2 cellular contexts compared by ENCODE assay signal in the genomic region with DNA sequence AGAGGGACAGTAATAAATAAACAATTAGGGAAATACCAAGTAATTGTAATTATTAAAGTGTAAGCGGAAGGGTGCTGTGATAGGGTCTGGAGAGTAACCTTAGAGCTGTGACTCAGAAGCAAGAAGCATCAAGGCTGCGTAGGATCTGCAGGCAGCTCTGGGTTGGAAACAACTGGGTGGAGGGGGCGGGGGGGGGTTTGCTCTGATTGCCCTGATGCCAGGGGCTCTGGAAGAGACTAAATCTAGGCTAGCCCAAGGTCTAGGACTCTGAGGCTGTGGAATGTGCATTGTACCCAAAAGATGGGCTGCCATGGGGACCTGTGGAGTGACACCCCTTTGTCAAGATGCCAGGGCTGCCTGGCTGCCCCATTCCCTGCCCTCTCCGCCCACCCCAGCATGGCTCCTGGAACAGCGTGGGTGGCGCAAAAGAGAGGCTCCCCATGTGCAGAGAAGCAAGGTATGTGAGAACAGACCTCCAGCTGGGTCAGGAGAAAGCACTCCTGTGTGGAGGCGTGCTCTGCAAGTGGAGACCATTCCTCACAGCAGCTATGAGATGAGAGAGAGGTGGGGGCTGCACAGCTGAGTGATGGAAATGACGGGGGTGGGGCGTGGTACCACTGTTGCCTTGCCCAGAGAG.
TF ChIP-seq lines count a peak whose summit lies in the region.

No MANE protein-coding gene starts in this region.

TF ChIP-seq in GM23338, 12 proteins besides CTCF, POLR2A, EP300 and RAD21 (continues in another document):
- TF ChIP-seq, protein P1, sequence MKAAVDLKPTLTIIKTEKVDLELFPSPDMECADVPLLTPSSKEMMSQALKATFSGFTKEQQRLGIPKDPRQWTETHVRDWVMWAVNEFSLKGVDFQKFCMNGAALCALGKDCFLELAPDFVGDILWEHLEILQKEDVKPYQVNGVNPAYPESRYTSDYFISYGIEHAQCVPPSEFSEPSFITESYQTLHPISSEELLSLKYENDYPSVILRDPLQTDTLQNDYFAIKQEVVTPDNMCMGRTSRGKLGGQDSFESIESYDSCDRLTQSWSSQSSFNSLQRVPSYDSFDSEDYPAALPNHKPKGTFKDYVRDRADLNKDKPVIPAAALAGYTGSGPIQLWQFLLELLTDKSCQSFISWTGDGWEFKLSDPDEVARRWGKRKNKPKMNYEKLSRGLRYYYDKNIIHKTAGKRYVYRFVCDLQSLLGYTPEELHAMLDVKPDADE (IDR thresholded peaks at IDR 0.05): no peak
- TF ChIP-seq STAT1 (IDR thresholded peaks at IDR 0.05; ENCODE audit: unreplicated experiment): no peak
- TF ChIP-seq, protein P2, sequence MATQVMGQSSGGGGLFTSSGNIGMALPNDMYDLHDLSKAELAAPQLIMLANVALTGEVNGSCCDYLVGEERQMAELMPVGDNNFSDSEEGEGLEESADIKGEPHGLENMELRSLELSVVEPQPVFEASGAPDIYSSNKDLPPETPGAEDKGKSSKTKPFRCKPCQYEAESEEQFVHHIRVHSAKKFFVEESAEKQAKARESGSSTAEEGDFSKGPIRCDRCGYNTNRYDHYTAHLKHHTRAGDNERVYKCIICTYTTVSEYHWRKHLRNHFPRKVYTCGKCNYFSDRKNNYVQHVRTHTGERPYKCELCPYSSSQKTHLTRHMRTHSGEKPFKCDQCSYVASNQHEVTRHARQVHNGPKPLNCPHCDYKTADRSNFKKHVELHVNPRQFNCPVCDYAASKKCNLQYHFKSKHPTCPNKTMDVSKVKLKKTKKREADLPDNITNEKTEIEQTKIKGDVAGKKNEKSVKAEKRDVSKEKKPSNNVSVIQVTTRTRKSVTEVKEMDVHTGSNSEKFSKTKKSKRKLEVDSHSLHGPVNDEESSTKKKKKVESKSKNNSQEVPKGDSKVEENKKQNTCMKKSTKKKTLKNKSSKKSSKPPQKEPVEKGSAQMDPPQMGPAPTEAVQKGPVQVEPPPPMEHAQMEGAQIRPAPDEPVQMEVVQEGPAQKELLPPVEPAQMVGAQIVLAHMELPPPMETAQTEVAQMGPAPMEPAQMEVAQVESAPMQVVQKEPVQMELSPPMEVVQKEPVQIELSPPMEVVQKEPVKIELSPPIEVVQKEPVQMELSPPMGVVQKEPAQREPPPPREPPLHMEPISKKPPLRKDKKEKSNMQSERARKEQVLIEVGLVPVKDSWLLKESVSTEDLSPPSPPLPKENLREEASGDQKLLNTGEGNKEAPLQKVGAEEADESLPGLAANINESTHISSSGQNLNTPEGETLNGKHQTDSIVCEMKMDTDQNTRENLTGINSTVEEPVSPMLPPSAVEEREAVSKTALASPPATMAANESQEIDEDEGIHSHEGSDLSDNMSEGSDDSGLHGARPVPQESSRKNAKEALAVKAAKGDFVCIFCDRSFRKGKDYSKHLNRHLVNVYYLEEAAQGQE (IDR thresholded peaks at IDR 0.05; ENCODE audit: unreplicated experiment): no peak
- TF ChIP-seq NANOG (IDR thresholded peaks at IDR 0.05; ENCODE audit: borderline replicate concordance): no peak
- TF ChIP-seq ZNF331 (CRISPR knock-in tag; IDR thresholded peaks at IDR 0.05; ENCODE audit: low read depth): no peak
- TF ChIP-seq CREB1 (CRISPR knock-in tag; IDR thresholded peaks at IDR 0.05; ENCODE audit: low read depth): no peak
- no peak for TF ChIP-seq POLR2AphosphoS5 (IDR thresholded peaks at IDR 0.05; ENCODE audit: low read depth)
- TF ChIP-seq, protein P3, sequence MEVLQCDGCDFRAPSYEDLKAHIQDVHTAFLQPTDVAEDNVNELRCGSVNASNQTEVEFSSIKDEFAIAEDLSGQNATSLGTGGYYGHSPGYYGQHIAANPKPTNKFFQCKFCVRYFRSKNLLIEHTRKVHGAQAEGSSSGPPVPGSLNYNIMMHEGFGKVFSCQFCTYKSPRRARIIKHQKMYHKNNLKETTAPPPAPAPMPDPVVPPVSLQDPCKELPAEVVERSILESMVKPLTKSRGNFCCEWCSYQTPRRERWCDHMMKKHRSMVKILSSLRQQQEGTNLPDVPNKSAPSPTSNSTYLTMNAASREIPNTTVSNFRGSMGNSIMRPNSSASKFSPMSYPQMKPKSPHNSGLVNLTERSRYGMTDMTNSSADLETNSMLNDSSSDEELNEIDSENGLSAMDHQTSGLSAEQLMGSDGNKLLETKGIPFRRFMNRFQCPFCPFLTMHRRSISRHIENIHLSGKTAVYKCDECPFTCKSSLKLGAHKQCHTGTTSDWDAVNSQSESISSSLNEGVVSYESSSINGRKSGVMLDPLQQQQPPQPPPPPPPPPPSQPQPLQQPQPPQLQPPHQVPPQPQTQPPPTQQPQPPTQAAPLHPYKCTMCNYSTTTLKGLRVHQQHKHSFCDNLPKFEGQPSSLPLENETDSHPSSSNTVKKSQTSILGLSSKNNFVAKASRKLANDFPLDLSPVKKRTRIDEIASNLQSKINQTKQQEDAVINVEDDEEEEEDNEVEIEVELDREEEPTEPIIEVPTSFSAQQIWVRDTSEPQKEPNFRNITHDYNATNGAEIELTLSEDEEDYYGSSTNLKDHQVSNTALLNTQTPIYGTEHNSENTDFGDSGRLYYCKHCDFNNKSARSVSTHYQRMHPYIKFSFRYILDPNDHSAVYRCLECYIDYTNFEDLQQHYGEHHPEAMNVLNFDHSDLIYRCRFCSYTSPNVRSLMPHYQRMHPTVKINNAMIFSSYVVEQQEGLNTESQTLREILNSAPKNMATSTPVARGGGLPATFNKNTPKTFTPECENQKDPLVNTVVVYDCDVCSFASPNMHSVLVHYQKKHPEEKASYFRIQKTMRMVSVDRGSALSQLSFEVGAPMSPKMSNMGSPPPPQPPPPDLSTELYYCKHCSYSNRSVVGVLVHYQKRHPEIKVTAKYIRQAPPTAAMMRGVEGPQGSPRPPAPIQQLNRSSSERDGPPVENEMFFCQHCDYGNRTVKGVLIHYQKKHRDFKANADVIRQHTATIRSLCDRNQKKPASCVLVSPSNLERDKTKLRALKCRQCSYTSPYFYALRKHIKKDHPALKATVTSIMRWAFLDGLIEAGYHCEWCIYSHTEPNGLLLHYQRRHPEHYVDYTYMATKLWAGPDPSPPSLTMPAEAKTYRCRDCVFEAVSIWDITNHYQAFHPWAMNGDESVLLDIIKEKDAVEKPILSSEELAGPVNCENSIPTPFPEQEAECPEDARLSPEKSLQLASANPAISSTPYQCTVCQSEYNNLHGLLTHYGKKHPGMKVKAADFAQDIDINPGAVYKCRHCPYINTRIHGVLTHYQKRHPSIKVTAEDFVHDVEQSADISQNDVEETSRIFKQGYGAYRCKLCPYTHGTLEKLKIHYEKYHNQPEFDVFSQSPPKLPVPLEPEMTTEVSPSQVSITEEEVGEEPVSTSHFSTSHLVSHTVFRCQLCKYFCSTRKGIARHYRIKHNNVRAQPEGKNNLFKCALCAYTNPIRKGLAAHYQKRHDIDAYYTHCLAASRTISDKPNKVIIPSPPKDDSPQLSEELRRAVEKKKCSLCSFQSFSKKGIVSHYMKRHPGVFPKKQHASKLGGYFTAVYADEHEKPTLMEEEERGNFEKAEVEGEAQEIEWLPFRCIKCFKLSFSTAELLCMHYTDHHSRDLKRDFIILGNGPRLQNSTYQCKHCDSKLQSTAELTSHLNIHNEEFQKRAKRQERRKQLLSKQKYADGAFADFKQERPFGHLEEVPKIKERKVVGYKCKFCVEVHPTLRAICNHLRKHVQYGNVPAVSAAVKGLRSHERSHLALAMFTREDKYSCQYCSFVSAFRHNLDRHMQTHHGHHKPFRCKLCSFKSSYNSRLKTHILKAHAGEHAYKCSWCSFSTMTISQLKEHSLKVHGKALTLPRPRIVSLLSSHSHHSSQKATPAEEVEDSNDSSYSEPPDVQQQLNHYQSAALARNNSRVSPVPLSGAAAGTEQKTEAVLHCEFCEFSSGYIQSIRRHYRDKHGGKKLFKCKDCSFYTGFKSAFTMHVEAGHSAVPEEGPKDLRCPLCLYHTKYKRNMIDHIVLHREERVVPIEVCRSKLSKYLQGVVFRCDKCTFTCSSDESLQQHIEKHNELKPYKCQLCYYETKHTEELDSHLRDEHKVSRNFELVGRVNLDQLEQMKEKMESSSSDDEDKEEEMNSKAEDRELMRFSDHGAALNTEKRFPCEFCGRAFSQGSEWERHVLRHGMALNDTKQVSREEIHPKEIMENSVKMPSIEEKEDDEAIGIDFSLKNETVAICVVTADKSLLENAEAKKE (CRISPR knock-in tag; IDR thresholded peaks at IDR 0.05): no peak
- no peak for TF ChIP-seq ZNF114 (CRISPR knock-in tag; IDR thresholded peaks at IDR 0.05)

TF ChIP-seq in Ishikawa, 13 proteins besides CTCF, POLR2A, EP300 and RAD21 (continued from another document):
- TF ChIP-seq, protein P2 (IDR thresholded peaks at IDR 0.05; ENCODE audit: low read depth): no peak
- no peak for TF ChIP-seq FOXM1 (IDR thresholded peaks at IDR 0.05; ENCODE audit: borderline replicate concordance, low read depth)
- peak; percentile 74 for TF ChIP-seq TEAD4 (IDR thresholded peaks at IDR 0.05)
- TF ChIP-seq, protein P4, sequence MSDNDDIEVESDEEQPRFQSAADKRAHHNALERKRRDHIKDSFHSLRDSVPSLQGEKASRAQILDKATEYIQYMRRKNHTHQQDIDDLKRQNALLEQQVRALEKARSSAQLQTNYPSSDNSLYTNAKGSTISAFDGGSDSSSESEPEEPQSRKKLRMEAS (IDR thresholded peaks at IDR 0.05): peak; percentile 50; the same call in 1 of the 2 replicates
- no peak; the same call in 1 of the 2 replicates for TF ChIP-seq ZBTB7A (IDR thresholded peaks at IDR 0.05; ENCODE audit: low read depth)
- peak; percentile 81 for TF ChIP-seq NFIC (IDR thresholded peaks at IDR 0.05)
